ENCODE assay signal across 21 cellular contexts in genomic region chr10:127600479-127600878, GRCh38. TPM values are rescaled to one million over a fixed set of nuclear protein-coding genes. Genes with fewer than 3 reads are reported as not detected.
DNase-seq lines count a peak whose midpoint lies in the region; ATAC-seq lines count a peak whose summit lies in the region.
"Had no signal": no experiment of that assay in that cellular context is flagged by ENCODE, and none has a peak within 500 bp of the region (broad histone marks: within the 10 kb centered on the region; RNA-seq: fewer than 3 reads in every experiment).

No MANE protein-coding gene starts in this region.

- in situ Hi-C loops in Caki2 (cut with HindIII; ENCODE audit: low pct_unique_long_range_greater_than_20kb, low sequenced_read_pairs) = no loop called here

- no peaks in the 10 kb centered on the region for H3K9me3 ChIP-seq in MG63
- H3K9me3 ChIP-seq: uterus had no signal

- no peak overlapping the region for H3K4me3 ChIP-seq in MG63
- H3K4me3 ChIP-seq: cardiac muscle cell, uterus had no signal

- DNase-seq in Caki2 (ENCODE audit: low read depth) (peak; percentile 19), MG63 (peak; percentile 6), ecto neural progenitor cell (ENCODE audit: low spot score) (peak; percentile 56), myocyte (ENCODE audit: low read depth) (peak; percentile 28), kidney glomerular epithelial cell (lab: John Stamatoyannopoulos, UW) (no peak), Right ventricle myocardium superior (no peak)
- no peak for DNase-seq in stimulated activated CD4-positive, alpha-beta T cell treated with anti-CD3 and anti-CD28 coated beads, Interleukin-4, amount 100 ng/mL, for 4 hours
- DNase-seq: activated CD8-positive, alpha-beta memory T cell treated with anti-CD3 and anti-CD28 coated beads, Interleukin-2, amount 10 ng/mL, durations not matched to agents 7 days and 5 days; CD8-positive, alpha-beta T cell; glutamatergic neuron; KBM-7; NCI-H1092 treated with DMSO at 0.1 percent for 48 hours; NCI-H82; T-helper 9 cell; uterus had no signal

- H3K36me3 ChIP-seq in MG63 = no peaks in the 10 kb centered on the region
- H3K36me3 ChIP-seq: cardiac muscle cell, uterus had no signal

- H3K27me3 ChIP-seq in MG63 = peaks cover 5% of the 10 kb centered on the region; the same call in 1 of the 2 replicates
- H3K27me3 ChIP-seq: cardiac muscle cell, uterus had no signal

- intact Hi-C loops in Right ventricle myocardium superior (cut with DNase I) = no loop called here

- ATAC-seq in GM21360 (IDR thresholded peaks at IDR 0.05; ENCODE audit: unreplicated experiment) (no peak), Right ventricle myocardium superior (ENCODE audit: poor library complexity) (no peak)
- ATAC-seq: activated CD8-positive, alpha-beta memory T cell treated with anti-CD3 and anti-CD28 coated beads, Interleukin-2, amount 10 ng/mL, durations not matched to agents 7 days and 5 days; CD8-positive, alpha-beta T cell; esophagus mucosa had no signal

RNA-seq across cellular contexts. Expression of gene NPS, which starts 51.4 kb away (rescaled TPM):
- not detected in 2 replicates for total RNA-seq in Caki2 (2014; rRNA removed; shearing (Covaris generic); ENCODE audit: low replicate concordance)
- total RNA-seq in MG63 (2014; rRNA removed; shearing (Covaris generic); ENCODE audit: low replicate concordance) = not detected in 2 replicates
- total RNA-seq in myocyte (not detected in 2 replicates), Right ventricle myocardium superior (not detected)
- not detected for polyA plus RNA-seq in myocyte (2012)
- total RNA-seq: activated CD8-positive, alpha-beta memory T cell treated with anti-CD3 and anti-CD28 coated beads, Interleukin-2, amount 10 ng/mL, durations not matched to agents 7 days and 5 days; cardiac muscle cell; CD8-positive, alpha-beta T cell; dermis microvascular lymphatic vessel endothelial cell; esophagus mucosa; renal cortical epithelial cell; uterus had no signal
- polyA plus RNA-seq: adipose tissue, cardiac muscle cell had no signal

Comparison
In these comparisons a context has a peak if more than half of its experiments do, and no peak if none do; other contexts are left out.
1. DNase-seq: peak in Caki2 (single experiment), MG63 (single experiment), ecto neural progenitor cell (single experiment) and myocyte (single experiment); none in stimulated activated CD4-positive, alpha-beta T cell treated with anti-CD3 and anti-CD28 coated beads, Interleukin-4, amount 100 ng/mL, for 4 hours (0 of 2), kidney glomerular epithelial cell (single experiment) and Right ventricle myocardium superior (single experiment).